In genomic region chr17:2994441-2994840, GRCh38 we compare ENCODE assay signal across 15 cellular contexts.
DNase-seq lines count a peak whose midpoint lies in the region; TF ChIP-seq lines count a peak whose summit lies in the region.
"Had no signal": no experiment of that assay in that cellular context is flagged by ENCODE, and none has a peak within 500 bp of the region (broad histone marks: within the 10 kb centered on the region; RNA-seq: fewer than 3 reads in every experiment).

No MANE protein-coding gene starts in this region.

- peaks cover 0 to 77% (median 2%) of the 10 kb centered on the region in 6 donors for H3K36me3 ChIP-seq in spleen

- H3K27me3 Mint-ChIP-seq in chondrocyte (ENCODE audit: low read depth), result no peaks in the 10 kb centered on the region
- H3K27me3 Mint-ChIP-seq: CD8-positive, alpha-beta memory T cell had no signal

- no peak overlapping the region for H3K27ac Mint-ChIP-seq in chondrocyte (ENCODE audit: unreplicated experiment)
- H3K27ac Mint-ChIP-seq: GM23338 had no signal

- H3K4me1 Mint-ChIP-seq in chondrocyte (ENCODE audit: low read depth), result peaks cover 4% of the 10 kb centered on the region
- H3K4me1 Mint-ChIP-seq: GM23338 had no signal

- WGBS in spleen, 5 donors, result 91 to 100% (median 94%) methylated on average over 3 to 6 of the region's 6 CpGs

- H3K9me3 ChIP-seq in spleen, result no peaks in the 10 kb centered on the region
- H3K9me3 ChIP-seq: Caco-2 had no signal

- DNase-seq in activated effector memory CD4-positive, alpha-beta T cell treated with anti-CD3 and anti-CD28 coated beads, Interleukin-2, amount 50 U/mL, for 16 hours, result peak; percentile 22
- DNase-seq in activated effector memory CD4-positive, alpha-beta T cell treated with Interleukin-2 at 50 U/mL for 16 hours, result no peak
- DNase-seq in chondrocyte (ENCODE audit: low spot score) (peak; percentile 81), mesenteric fat pad (ENCODE audit: low spot score) (peak; percentile 82), spleen (peak; percentile 56), NCI-H69 (lab: John Stamatoyannopoulos, UW) (no peak), SIG-M5 treated with dmso at 0.1 percent for 504 hours (lab: John Stamatoyannopoulos, UW; ENCODE audit: unreplicated experiment) (no peak)
- DNase-seq in activated T-cell treated with anti-CD3 and anti-CD28 coated beads, Interleukin-2, amount 50 U/mL, for 48 hours, result no peak
- DNase-seq: Caco-2; CD8-positive, alpha-beta memory T cell; DND-41; GDM1; H7 had no signal

- H3K4me3 Mint-ChIP-seq in chondrocyte (ENCODE audit: unreplicated experiment), result no peak overlapping the region
- H3K4me3 Mint-ChIP-seq: CD8-positive, alpha-beta memory T cell; GM23338 had no signal

- H3K27me3 ChIP-seq in spleen (replicated peaks in 1 of 7), result no peaks in the 10 kb centered on the region

- H3K4me1 ChIP-seq in spleen, result no peaks in the 10 kb centered on the region
- H3K4me1 ChIP-seq: Caco-2 had no signal

- H3K4me3 ChIP-seq in spleen, result no peak overlapping the region
- H3K4me3 ChIP-seq: GM23338 had no signal

- no peak for TF ChIP-seq POLR2A in spleen (IDR thresholded peaks at IDR 0.05)

- H3K36me3 Mint-ChIP-seq in chondrocyte (ENCODE audit: low read depth), result no peaks in the 10 kb centered on the region

- H3K27ac ChIP-seq in spleen, result no peak overlapping the region
- H3K27ac ChIP-seq: 22Rv1 had no signal

- intact Hi-C loops in spleen (cut with DNase I; ENCODE audit: low total_unique reads), result no loop called here

- TF ChIP-seq CTCF in chondrocyte (IDR thresholded peaks at IDR 0.05), result no peak
- TF ChIP-seq CTCF in spleen (IDR thresholded peaks at IDR 0.05 in 8 of 11, conservative IDR thresholded peaks at IDR 0.05 in 3 of 11), result no peak

- no peaks in the 10 kb centered on the region for H3K9me3 Mint-ChIP-seq in chondrocyte (ENCODE audit: low read depth)
- H3K9me3 Mint-ChIP-seq: CD8-positive, alpha-beta memory T cell; GM23338 had no signal

Comparison
In these comparisons a context has a peak if more than half of its experiments do, and no peak if none do; other contexts are left out.
1. DNase-seq: peak in activated effector memory CD4-positive, alpha-beta T cell treated with anti-CD3 and anti-CD28 coated beads, Interleukin-2, amount 50 U/mL, for 16 hours (single experiment), chondrocyte (single experiment), mesenteric fat pad (single experiment) and spleen (single experiment); none in activated effector memory CD4-positive, alpha-beta T cell treated with Interleukin-2 at 50 U/mL for 16 hours (single experiment), NCI-H69 (single experiment), activated T-cell treated with anti-CD3 and anti-CD28 coated beads, Interleukin-2, amount 50 U/mL, for 48 hours (0 of 2) and SIG-M5 treated with dmso at 0.1 percent for 504 hours (single experiment).